Comparison of ENCODE assay signal across 13 cellular contexts in the genomic region with DNA sequence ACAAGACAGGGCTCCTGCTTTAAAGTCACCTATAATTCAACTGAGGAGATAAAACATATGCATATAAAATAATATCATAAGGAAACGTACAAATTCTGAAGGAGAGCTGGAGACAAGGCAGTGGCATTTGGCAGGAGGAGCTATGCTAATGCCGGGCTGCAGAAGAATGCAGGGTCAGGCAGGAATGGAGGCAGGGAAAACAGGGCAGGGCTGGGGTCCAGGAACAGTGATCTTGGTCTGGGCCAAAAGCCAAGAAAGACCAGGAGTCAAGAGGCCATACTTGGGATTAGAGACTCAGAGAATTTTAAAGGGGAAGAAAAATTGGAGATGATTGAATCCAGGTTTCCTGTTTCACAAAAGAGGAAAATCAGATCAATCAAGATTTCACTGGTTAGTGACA. TPM values are rescaled to one million over a fixed set of nuclear protein-coding genes. Genes with fewer than 3 reads are reported as not detected.
DNase-seq lines count a peak whose midpoint lies in the region; ATAC-seq, FAIRE-seq and TF ChIP-seq lines count a peak whose summit lies in the region.
"Had no signal": no experiment of that assay in that cellular context is flagged by ENCODE, and none has a peak within 500 bp of the region (broad histone marks: within the 10 kb centered on the region; RNA-seq: fewer than 3 reads in every experiment).

No MANE protein-coding gene starts in this region.

- no peaks in the 10 kb centered on the region for H3K27me3 Mint-ChIP-seq in endodermal cell (ENCODE audit: insufficient read depth)
- no peaks in the 10 kb centered on the region for H3K27me3 Mint-ChIP-seq in activated CD4-positive, alpha-beta T cell treated with anti-CD3 and anti-CD28 coated beads for 36 hours
- H3K27me3 Mint-ChIP-seq: CD4-positive, alpha-beta T cell had no signal

- intact Hi-C loops in right lobe of liver (cut with DNase I), result loop anchor here (10.0 kb wide), 2 partner anchors 394 to 414 kb away; no protein-coding TSS in a partner anchor
- intact Hi-C loops in activated CD4-positive, alpha-beta T cell treated with anti-CD3 and anti-CD28 coated beads for 36 hours (cut with DNase I, micrococcal nuclease), result loop anchor here (5.0 kb wide), 3 partner anchors 487 to 527 kb away; partner anchors contain the start of gene HFM1 (in 1 of the 2)

- peak overlapping the region; percentile 56 for H3K27ac Mint-ChIP-seq in endodermal cell
- H3K27ac Mint-ChIP-seq in stimulated activated effector memory CD8-positive, alpha-beta T cell treated with anti-CD3 and anti-CD28 coated beads, Interleukin-12 subunit alpha, Interleukin-12 subunit beta, amount 100 ng/mL, for 72 hours, result peak overlapping the region; percentile 69
- no peak overlapping the region for H3K27ac Mint-ChIP-seq in activated CD4-positive, alpha-beta T cell treated with anti-CD3 and anti-CD28 coated beads for 36 hours
- H3K27ac Mint-ChIP-seq: CD4-positive, alpha-beta T cell had no signal

- no peak for TF ChIP-seq POLR2A in right lobe of liver (IDR thresholded peaks at IDR 0.05)

- peak; percentile 36 for FAIRE-seq in HTR-8/SVneo (lab: Jason Lieb, UNC)
- FAIRE-seq: TTC549 had no signal

- ATAC-seq in right lobe of liver, result peak; percentile 38 to 61 (median 44)
- no peak for ATAC-seq in stimulated activated effector memory CD8-positive, alpha-beta T cell treated with anti-CD3 and anti-CD28 coated beads, Interleukin-12 subunit alpha, Interleukin-12 subunit beta, amount 100 ng/mL, for 72 hours
- ATAC-seq in HG03565 (IDR thresholded peaks at IDR 0.05; ENCODE audit: unreplicated experiment), result no peak
- ATAC-seq in activated CD4-positive, alpha-beta T cell treated with anti-CD3 and anti-CD28 coated beads for 36 hours, result no peak

- H3K9me3 ChIP-seq in endodermal cell (ENCODE audit: control insufficient read depth, low read length), result no peaks in the 10 kb centered on the region
- no peaks in the 10 kb centered on the region for H3K9me3 ChIP-seq in right lobe of liver
- H3K9me3 ChIP-seq: Peyer's patch had no signal

- 0 to 62% methylated on average over 1 to 2 of the region's 2 CpGs for WGBS in endodermal cell (ENCODE audit: insufficient coverage in 1 of 2, insufficient read length in 1 of 2), 2 experiments
- WGBS in right lobe of liver (ENCODE audit: insufficient coverage, low coverage, low lambda C conversion rate, missing lambda C conversion rate), result 15% methylated on average over 2 of the region's 2 CpGs

- H3K4me3 ChIP-seq in endodermal cell (ENCODE audit: low read length) (no peak overlapping the region), right lobe of liver (no peak overlapping the region)
- H3K4me3 ChIP-seq: dorsolateral prefrontal cortex, Peyer's patch had no signal

- no peaks in the 10 kb centered on the region for H3K36me3 Mint-ChIP-seq in endodermal cell (ENCODE audit: low read depth)
- no peaks in the 10 kb centered on the region for H3K36me3 Mint-ChIP-seq in stimulated activated effector memory CD8-positive, alpha-beta T cell treated with anti-CD3 and anti-CD28 coated beads, Interleukin-12 subunit alpha, Interleukin-12 subunit beta, amount 100 ng/mL, for 72 hours
- no peaks in the 10 kb centered on the region for H3K36me3 Mint-ChIP-seq in activated CD4-positive, alpha-beta T cell treated with anti-CD3 and anti-CD28 coated beads for 36 hours (ENCODE audit: low read depth)

- H3K36me3 ChIP-seq in endodermal cell (ENCODE audit: control insufficient read depth, insufficient read depth, low read length) (no peaks in the 10 kb centered on the region), right lobe of liver (no peaks in the 10 kb centered on the region)
- H3K36me3 ChIP-seq: Peyer's patch had no signal

- CTCF ChIA-PET in activated CD4-positive, alpha-beta T cell treated with anti-CD3 and anti-CD28 coated beads for 36 hours (lab: Charles Lee), result interaction anchor here (0.6 to 2.8 kb wide), 9 partner anchors 10 to 763 kb away, joined by 3 to 30 read pairs (median 3); no protein-coding TSS in a partner anchor

- H3K4me1 Mint-ChIP-seq in endodermal cell, result peaks cover 8% of the 10 kb centered on the region
- H3K4me1 Mint-ChIP-seq in stimulated activated effector memory CD8-positive, alpha-beta T cell treated with anti-CD3 and anti-CD28 coated beads, Interleukin-12 subunit alpha, Interleukin-12 subunit beta, amount 100 ng/mL, for 72 hours, result peaks cover 3% of the 10 kb centered on the region
- peaks cover 3% of the 10 kb centered on the region for H3K4me1 Mint-ChIP-seq in activated CD4-positive, alpha-beta T cell treated with anti-CD3 and anti-CD28 coated beads for 36 hours

- no peak overlapping the region for H3K4me3 Mint-ChIP-seq in endodermal cell
- no peak overlapping the region for H3K4me3 Mint-ChIP-seq in stimulated activated effector memory CD8-positive, alpha-beta T cell treated with anti-CD3 and anti-CD28 coated beads, Interleukin-12 subunit alpha, Interleukin-12 subunit beta, amount 100 ng/mL, for 72 hours
- no peak overlapping the region for H3K4me3 Mint-ChIP-seq in activated CD4-positive, alpha-beta T cell treated with anti-CD3 and anti-CD28 coated beads for 36 hours
- H3K4me3 Mint-ChIP-seq: CD4-positive, alpha-beta T cell had no signal

- H3K27ac ChIP-seq in endodermal cell (ENCODE audit: low read depth, low read length) (peak overlapping the region; percentile 34), right lobe of liver (no peak overlapping the region)
- H3K27ac ChIP-seq: dorsolateral prefrontal cortex, HL-60, Peyer's patch had no signal

- H3K9me3 Mint-ChIP-seq in endodermal cell, result no peaks in the 10 kb centered on the region
- H3K9me3 Mint-ChIP-seq in stimulated activated effector memory CD8-positive, alpha-beta T cell treated with anti-CD3 and anti-CD28 coated beads, Interleukin-12 subunit alpha, Interleukin-12 subunit beta, amount 100 ng/mL, for 72 hours, result no peaks in the 10 kb centered on the region
- H3K9me3 Mint-ChIP-seq in activated CD4-positive, alpha-beta T cell treated with anti-CD3 and anti-CD28 coated beads for 36 hours (ENCODE audit: low read depth), result no peaks in the 10 kb centered on the region
- H3K9me3 Mint-ChIP-seq: CD4-positive, alpha-beta T cell had no signal

- no peak overlapping the region for H3K9ac ChIP-seq in endodermal cell (ENCODE audit: extremely low read depth, low read length, poor library complexity, severe bottlenecking)

- H3K27me3 ChIP-seq in endodermal cell (ENCODE audit: control insufficient read depth, insufficient read depth, low read length, poor library complexity, severe bottlenecking) (no peaks in the 10 kb centered on the region), right lobe of liver (no peaks in the 10 kb centered on the region)
- H3K27me3 ChIP-seq: dorsolateral prefrontal cortex, Peyer's patch had no signal

- POLR2A ChIA-PET in activated CD4-positive, alpha-beta T cell treated with anti-CD3 and anti-CD28 coated beads for 36 hours (lab: Charles Lee), result interaction anchor here (0.6 kb wide), 2 partner anchors 22 to 177 kb away, joined by 3 to 4 read pairs; no protein-coding TSS in a partner anchor

- H3K4me1 ChIP-seq in endodermal cell (ENCODE audit: control insufficient read depth, insufficient read depth, low read length), result no peaks in the 10 kb centered on the region
- no peaks in the 10 kb centered on the region for H3K4me1 ChIP-seq in right lobe of liver
- H3K4me1 ChIP-seq: Peyer's patch had no signal

- TF ChIP-seq CTCF in endodermal cell (conservative IDR thresholded peaks at IDR 0.05), result no peak
- TF ChIP-seq CTCF in right lobe of liver (IDR thresholded peaks at IDR 0.05), result no peak

- DNase-seq in HTR-8/SVneo (ENCODE audit: insufficient read length, low spot score) (peak; percentile 14), endodermal cell (peak; percentile 73), right lobe of liver (peak in 1 of 3 donors; percentile 47), NCI-H1436 (lab: John Stamatoyannopoulos, UW) (no peak)
- no peak for DNase-seq in stimulated activated effector memory CD8-positive, alpha-beta T cell treated with anti-CD3 and anti-CD28 coated beads, Interleukin-12 subunit alpha, Interleukin-12 subunit beta, amount 100 ng/mL, for 72 hours (ENCODE audit: low spot score in 2 of 2)
- no peak for DNase-seq in activated CD4-positive, alpha-beta T cell treated with anti-CD3 and anti-CD28 coated beads for 36 hours
- DNase-seq: CD4-positive, alpha-beta T cell; dorsolateral prefrontal cortex; NCI-H2227 treated with DMSO at 0.1 percent for 48 hours; Peyer's patch had no signal

RNA-seq across cellular contexts. Expression of gene BRDT, which starts 20.0 kb away (rescaled TPM):
- total RNA-seq in endodermal cell (1 to 10 TPM; 2.3 to 4.4 TPM), right lobe of liver (not detected)
- 0.28 TPM for polyA plus RNA-seq in endodermal cell (2013, experiment 1 of 2)
- polyA plus RNA-seq in endodermal cell (2013, experiment 2 of 2), result 0.12 TPM
- total RNA-seq in activated CD4-positive, alpha-beta T cell treated with anti-CD3 and anti-CD28 coated beads for 36 hours, result not detected
- total RNA-seq: CD4-positive, alpha-beta T cell; Peyer's patch had no signal

RNA-seq across cellular contexts. Expression of gene TGFBR3, which starts 43.3 kb away (rescaled TPM):
- total RNA-seq in endodermal cell (1 to 10 TPM; 8.1 to 8.5 TPM), right lobe of liver (10 to 100 TPM in 5 of 6 experiments, 1 to 10 TPM in 1; 9.0 to 32.3 (median 18.1) TPM)
- polyA plus RNA-seq in endodermal cell (2013, experiment 1 of 2), result 6.0 TPM
- 6.9 TPM for polyA plus RNA-seq in endodermal cell (2013, experiment 2 of 2)
- total RNA-seq in activated CD4-positive, alpha-beta T cell treated with anti-CD3 and anti-CD28 coated beads for 36 hours, result 1 to 10 TPM; 4.2 to 4.5 TPM

Comparison
In these comparisons a context has a peak if more than half of its experiments do, and no peak if none do; other contexts are left out.
1. DNase-seq: peak in HTR-8/SVneo (single experiment) and endodermal cell (single experiment); none in stimulated activated effector memory CD8-positive, alpha-beta T cell treated with anti-CD3 and anti-CD28 coated beads, Interleukin-12 subunit alpha, Interleukin-12 subunit beta, amount 100 ng/mL, for 72 hours (0 of 2), activated CD4-positive, alpha-beta T cell treated with anti-CD3 and anti-CD28 coated beads for 36 hours (single experiment) and NCI-H1436 (single experiment).
2. ATAC-seq: peak in right lobe of liver (4 of 4); none in stimulated activated effector memory CD8-positive, alpha-beta T cell treated with anti-CD3 and anti-CD28 coated beads, Interleukin-12 subunit alpha, Interleukin-12 subunit beta, amount 100 ng/mL, for 72 hours (single experiment), HG03565 (single experiment) and activated CD4-positive, alpha-beta T cell treated with anti-CD3 and anti-CD28 coated beads for 36 hours (single experiment).